In genomic region chr4:1567808-1568581, GRCh38 we compare ENCODE assay signal across 21 cellular contexts.
DNase-seq lines count a peak whose midpoint lies in the region; ATAC-seq, FAIRE-seq and TF ChIP-seq lines count a peak whose summit lies in the region.
"Had no signal": no experiment of that assay in that cellular context is flagged by ENCODE, and none has a peak within 500 bp of the region (broad histone marks: within the 10 kb centered on the region; RNA-seq: fewer than 3 reads in every experiment).

No MANE protein-coding gene starts in this region.

- no peak for FAIRE-seq in HTR-8/SVneo (lab: Jason Lieb, UNC)
- FAIRE-seq: astrocyte, GM18507 had no signal

- H3K27me3 ChIP-seq in sigmoid colon, result peaks cover 13 to 58% (median 49%) of the 10 kb centered on the region in 3 donors
- H3K27me3 ChIP-seq: colonic mucosa had no signal

- H3K4me1 Mint-ChIP-seq in IgD-negative memory B cell, result peaks cover 3 to 6% (median 5%) of the 10 kb centered on the region in 3 donors
- H3K4me1 Mint-ChIP-seq: activated CD8-positive, alpha-beta memory T cell treated with anti-CD3 and anti-CD28 coated beads, Interleukin-2, amount 10 ng/mL, durations not matched to agents 7 days and 5 days had no signal

- no peak for TF ChIP-seq EP300 in sigmoid colon (IDR thresholded peaks at IDR 0.05)

- no peak overlapping the region for H3K27ac Mint-ChIP-seq in IgD-negative memory B cell
- H3K27ac Mint-ChIP-seq: activated CD8-positive, alpha-beta memory T cell treated with anti-CD3 and anti-CD28 coated beads, Interleukin-2, amount 10 ng/mL, durations not matched to agents 7 days and 5 days; CD4-positive, alpha-beta T cell; mesothelial cell of epicardium had no signal

- intact Hi-C loops in left cardiac atrium (cut with DNase I), result no loop called here
- intact Hi-C loops in sigmoid colon (cut with DNase I), result no loop called here

- peaks cover 1% of the 10 kb centered on the region for H3K36me3 Mint-ChIP-seq in IgD-negative memory B cell
- H3K36me3 Mint-ChIP-seq: activated CD8-positive, alpha-beta memory T cell treated with anti-CD3 and anti-CD28 coated beads, Interleukin-2, amount 10 ng/mL, durations not matched to agents 7 days and 5 days; mesothelial cell of epicardium had no signal

- no peak for TF ChIP-seq POLR2A in sigmoid colon (IDR thresholded peaks at IDR 0.05)

- peak overlapping the region in 3 of 4 donors; percentile 73 to 86 (median 74) for H3K4me3 Mint-ChIP-seq in IgD-negative memory B cell
- H3K4me3 Mint-ChIP-seq: activated CD8-positive, alpha-beta memory T cell treated with anti-CD3 and anti-CD28 coated beads, Interleukin-2, amount 10 ng/mL, durations not matched to agents 7 days and 5 days; CD4-positive, alpha-beta T cell; mesothelial cell of epicardium had no signal

- no peak overlapping the region for H3K4me3 ChIP-seq in sigmoid colon
- H3K4me3 ChIP-seq: colonic mucosa, smooth muscle cell had no signal

- 21 to 44% methylated on average over 42 of the region's 42 CpGs for WGBS in sigmoid colon, 2 donors

- no peak for TF ChIP-seq CTCF in sigmoid colon (IDR thresholded peaks at IDR 0.05)

- no peak overlapping the region for H3K27ac ChIP-seq in sigmoid colon
- H3K27ac ChIP-seq: colonic mucosa, epithelial cell of prostate, VCaP had no signal

- H3K4me1 ChIP-seq in sigmoid colon, result no peaks in the 10 kb centered on the region
- H3K4me1 ChIP-seq: colonic mucosa had no signal

- H3K36me3 ChIP-seq in sigmoid colon, result no peaks in the 10 kb centered on the region
- H3K36me3 ChIP-seq: colonic mucosa had no signal

- ATAC-seq in left cardiac atrium, result no peak
- ATAC-seq: activated CD8-positive, alpha-beta memory T cell treated with anti-CD3 and anti-CD28 coated beads, Interleukin-2, amount 10 ng/mL, durations not matched to agents 7 days and 5 days had no signal

- H3K9me3 Mint-ChIP-seq in IgD-negative memory B cell, result peaks cover 0 to 2% (median 0%) of the 10 kb centered on the region in 3 donors
- H3K9me3 Mint-ChIP-seq: CD4-positive, alpha-beta T cell; mesothelial cell of epicardium had no signal

- H3K27me3 Mint-ChIP-seq in IgD-negative memory B cell, result peaks cover 7% of the 10 kb centered on the region
- H3K27me3 Mint-ChIP-seq: activated CD8-positive, alpha-beta memory T cell treated with anti-CD3 and anti-CD28 coated beads, Interleukin-2, amount 10 ng/mL, durations not matched to agents 7 days and 5 days had no signal

- no peaks in the 10 kb centered on the region for H3K9me3 ChIP-seq in sigmoid colon
- H3K9me3 ChIP-seq: colonic mucosa had no signal

- DNase-seq in NCI-H82 (lab: John Stamatoyannopoulos, UW), result peak; percentile 45
- no peak for DNase-seq in NCI-H82 treated with DMSO at 0.1 percent for 48 hours (lab: John Stamatoyannopoulos, UW; ENCODE audit: unreplicated experiment)
- DNase-seq in left cardiac atrium, result peak; percentile 18
- peak; percentile 58 for DNase-seq in sigmoid colon
- DNase-seq in HTR-8/SVneo (ENCODE audit: insufficient read length, low spot score), result no peak
- DNase-seq in NCI-H510A (lab: John Stamatoyannopoulos, UW), result no peak
- DNase-seq in GDM1 (lab: John Stamatoyannopoulos, UW), result no peak
- DNase-seq: activated CD8-positive, alpha-beta memory T cell treated with anti-CD3 and anti-CD28 coated beads, Interleukin-2, amount 10 ng/mL, durations not matched to agents 7 days and 5 days; activated gamma-delta T cell treated with Interleukin-2 at 50 U/mL for 16 hours; colonic mucosa; NCI-H187; stimulated activated naive CD4-positive, alpha-beta T cell; SW 1271 had no signal

Comparison
In these comparisons a context has a peak if more than half of its experiments do, and no peak if none do; other contexts are left out.
1. DNase-seq: peak in NCI-H82 (single experiment), left cardiac atrium (single experiment) and sigmoid colon (single experiment); none in NCI-H82 treated with DMSO at 0.1 percent for 48 hours (single experiment), HTR-8/SVneo (single experiment), NCI-H510A (single experiment) and GDM1 (single experiment).